Comparison of ENCODE assay signal across 8 cellular contexts in the genomic region with DNA sequence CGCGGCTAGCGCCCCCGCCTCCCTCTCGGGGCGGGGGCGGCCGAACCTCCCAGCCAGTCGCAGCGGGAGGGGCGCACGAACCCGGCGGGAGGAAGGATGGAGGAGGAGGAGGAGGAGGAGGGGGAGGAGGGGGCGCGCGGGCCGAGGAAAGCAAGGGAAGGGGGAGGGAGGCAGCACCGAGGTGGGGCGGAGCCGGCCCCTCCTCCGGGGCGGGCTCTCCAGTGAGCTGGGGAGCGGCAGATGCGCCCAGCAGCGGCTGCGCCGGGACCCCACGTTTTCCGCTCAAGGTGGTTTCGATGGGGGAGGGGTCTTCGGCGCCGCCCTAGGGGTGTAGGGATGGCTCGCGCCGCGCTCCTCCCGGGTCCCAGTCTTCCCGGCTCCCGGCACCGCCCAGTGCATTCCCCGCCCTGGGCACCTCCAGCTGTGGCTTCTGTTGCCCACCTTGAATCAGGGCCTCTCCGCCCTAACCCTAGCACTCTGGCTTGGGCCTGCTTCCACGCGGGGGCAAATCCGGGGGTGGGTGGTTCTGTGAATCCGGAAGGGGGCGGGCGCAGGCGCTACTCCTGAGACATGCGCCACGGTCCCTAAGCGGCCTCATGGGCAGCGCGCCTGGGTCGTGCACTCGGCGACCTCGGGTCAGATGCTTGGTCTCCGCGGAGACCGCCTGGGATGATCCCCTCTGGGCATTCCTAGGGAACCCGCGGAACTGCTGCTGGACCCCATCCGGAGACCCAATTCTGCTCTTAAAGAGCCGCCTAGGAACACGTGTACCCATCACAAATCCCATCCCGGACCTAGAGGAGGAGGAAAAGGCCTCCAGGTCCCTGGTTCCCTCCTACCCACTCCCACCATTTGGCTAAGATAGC. TPM values are rescaled to one million over a fixed set of nuclear protein-coding genes. Genes with fewer than 3 reads are reported as not detected.
A peak's percentile ranks its signal among the peaks of the same experiment; 100 is the strongest.
DNase-seq lines count a peak whose midpoint lies in the region; ATAC-seq and TF ChIP-seq lines count a peak whose summit lies in the region.

A gene with protein sequence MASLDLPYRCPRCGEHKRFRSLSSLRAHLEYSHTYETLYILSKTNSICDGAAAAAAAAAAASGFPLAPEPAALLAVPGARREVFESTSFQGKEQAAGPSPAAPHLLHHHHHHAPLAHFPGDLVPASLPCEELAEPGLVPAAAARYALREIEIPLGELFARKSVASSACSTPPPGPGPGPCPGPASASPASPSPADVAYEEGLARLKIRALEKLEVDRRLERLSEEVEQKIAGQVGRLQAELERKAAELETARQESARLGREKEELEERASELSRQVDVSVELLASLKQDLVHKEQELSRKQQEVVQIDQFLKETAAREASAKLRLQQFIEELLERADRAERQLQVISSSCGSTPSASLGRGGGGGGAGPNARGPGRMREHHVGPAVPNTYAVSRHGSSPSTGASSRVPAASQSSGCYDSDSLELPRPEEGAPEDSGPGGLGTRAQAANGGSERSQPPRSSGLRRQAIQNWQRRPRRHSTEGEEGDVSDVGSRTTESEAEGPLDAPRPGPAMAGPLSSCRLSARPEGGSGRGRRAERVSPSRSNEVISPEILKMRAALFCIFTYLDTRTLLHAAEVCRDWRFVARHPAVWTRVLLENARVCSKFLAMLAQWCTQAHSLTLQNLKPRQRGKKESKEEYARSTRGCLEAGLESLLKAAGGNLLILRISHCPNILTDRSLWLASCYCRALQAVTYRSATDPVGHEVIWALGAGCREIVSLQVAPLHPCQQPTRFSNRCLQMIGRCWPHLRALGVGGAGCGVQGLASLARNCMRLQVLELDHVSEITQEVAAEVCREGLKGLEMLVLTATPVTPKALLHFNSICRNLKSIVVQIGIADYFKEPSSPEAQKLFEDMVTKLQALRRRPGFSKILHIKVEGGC (minus strand): TSS at position 183 of the 866 bp plus-strand sequence. CDS start 14,848 bp downstream, outside the sequence.

- no peak within 1 kb of the TSS for H3K27ac Mint-ChIP-seq in osteocyte (ENCODE audit: unreplicated experiment)
- peak within 1 kb of the TSS; percentile 32 for H3K27ac Mint-ChIP-seq in type B pancreatic cell

- peak within 1 kb of the TSS; percentile 68 for H3K4me3 Mint-ChIP-seq in osteocyte (ENCODE audit: unreplicated experiment)
- peak within 1 kb of the TSS; percentile 88 for H3K4me3 Mint-ChIP-seq in type B pancreatic cell

- H2AFZ ChIP-seq in OCI-LY7 (ENCODE audit: low read length) = peak within 1 kb of the TSS; percentile 65

- peak within 1 kb of the TSS; percentile 72 for H3K27ac ChIP-seq in C4-2B
- peak within 1 kb of the TSS; percentile 96 for H3K27ac ChIP-seq in OCI-LY7 (ENCODE audit: low read depth, low read length, poor library complexity, severe bottlenecking)

- H3K9me3 Mint-ChIP-seq in osteocyte (ENCODE audit: unreplicated experiment) (no peaks in the 10 kb centered on the region), type B pancreatic cell (no peaks in the 10 kb centered on the region)

- intact Hi-C loops in OCI-LY7 (cut with micrococcal nuclease; ENCODE audit: unreplicated experiment) = loop anchor here (1.0 to 5.0 kb wide), 5 partner anchors 50 to 1673 kb away; a partner anchor contains a TSS

- H3K4me3 ChIP-seq in OCI-LY7 (ENCODE audit: low read depth, low read length, poor library complexity, severe bottlenecking) (peak within 1 kb of the TSS; percentile 97), fibroblast of pulmonary artery (replicated peaks; ENCODE audit: low read depth, low read length) (peak within 1 kb of the TSS; percentile 65)

- H4K20me1 ChIP-seq in OCI-LY7 (ENCODE audit: insufficient read depth, low read length) = peaks cover 18% of the 10 kb centered on the region; the same call in 1 of the 2 replicates

- H3K4me1 ChIP-seq in OCI-LY7 (ENCODE audit: insufficient read depth, low read length, poor library complexity, severe bottlenecking) = peaks cover 31% of the 10 kb centered on the region

- H3K4me2 ChIP-seq in OCI-LY7 (ENCODE audit: low read length) = peak within 1 kb of the TSS; percentile 94

- peaks cover 26% of the 10 kb centered on the region for H3K36me3 ChIP-seq in OCI-LY7 (ENCODE audit: insufficient read depth, low read length)

- H3K36me3 Mint-ChIP-seq in osteocyte (ENCODE audit: unreplicated experiment) = no peaks in the 10 kb centered on the region
- no peaks in the 10 kb centered on the region for H3K36me3 Mint-ChIP-seq in type B pancreatic cell

- TF ChIP-seq CTCF in C4-2B (conservative IDR thresholded peaks at IDR 0.05) (no peak), OCI-LY7 (conservative IDR thresholded peaks at IDR 0.05; ENCODE audit: low read length) (no peak), fibroblast of pulmonary artery (IDR thresholded peaks at IDR 0.05; ENCODE audit: low read length, missing control alignments) (no peak), osteocyte (IDR thresholded peaks at IDR 0.05) (no peak), type B pancreatic cell (conservative IDR thresholded peaks at IDR 0.05) (no peak)

- no peaks in the 10 kb centered on the region for H3K9me3 ChIP-seq in OCI-LY7 (ENCODE audit: low read length)

- CTCF ChIA-PET in OCI-LY7 (lab: Charles Lee; ENCODE audit: unreplicated experiment) = no interaction called here

- no peaks in the 10 kb centered on the region for H3K9me2 ChIP-seq in OCI-LY7 (ENCODE audit: insufficient read depth, low read length)

- peak; percentile 72 for ATAC-seq in GM19043 (IDR thresholded peaks at IDR 0.05; ENCODE audit: low read depth, unreplicated experiment)
- peak; percentile 68 for ATAC-seq in HG03196 (IDR thresholded peaks at IDR 0.05; ENCODE audit: unreplicated experiment)

- DNase-seq in OCI-LY7 (ENCODE audit: low spot score) (peak; percentile 92), fibroblast of pulmonary artery (ENCODE audit: low read depth) (no peak), osteocyte (ENCODE audit: extremely low spot score, unreplicated experiment) (no peak), type B pancreatic cell (ENCODE audit: extremely low spot score, unreplicated experiment) (peak; percentile 69)
- DNase-seq in activated T-cell treated with anti-CD3 and anti-CD28 coated beads, Interleukin-2, amount 50 U/mL, for 1 hour = peak; percentile 70

- H3K79me2 ChIP-seq in OCI-LY7 (ENCODE audit: insufficient read depth, low read depth, low read length) = peaks cover 46% of the 10 kb centered on the region

- TSS peak; percentile 92 for BruUV-seq in OCI-LY7 (replicated peaks; lab: Mats Ljungman, UMichigan)

- H3K4me1 Mint-ChIP-seq in osteocyte (ENCODE audit: unreplicated experiment) (peaks cover 3% of the 10 kb centered on the region), type B pancreatic cell (ENCODE audit: unreplicated experiment) (no peaks in the 10 kb centered on the region)

- H3K27me3 Mint-ChIP-seq in osteocyte (ENCODE audit: unreplicated experiment) (peaks cover 50% of the 10 kb centered on the region), type B pancreatic cell (peaks cover 58% of the 10 kb centered on the region)

- POLR2A ChIA-PET in OCI-LY7 (lab: Charles Lee) = interaction anchor here (0.6 to 1.8 kb wide), 7 partner anchors 39 to 293 kb away, joined by 3 to 10 read pairs (median 4); a partner anchor contains a TSS

RNA-seq across cellular contexts. Expression of the gene that starts here (rescaled TPM):
- 17.0 and 20.4 TPM in 2 replicates for total RNA-seq in OCI-LY7 (2014; rRNA removed; shearing (Covaris generic))
- 52.2 and 57.9 TPM in 2 replicates for total RNA-seq in OCI-LY7 (2022)
- 1.6 and 2.0 TPM in 2 replicates for total RNA-seq in osteocyte
- 5.2 and 5.5 TPM in 2 replicates for total RNA-seq in type B pancreatic cell (ENCODE audit: low replicate concordance)

Comparison
In these comparisons a context has a peak if more than half of its experiments do, and no peak if none do; other contexts are left out.
1. DNase-seq: peak in OCI-LY7 (single experiment), activated T-cell treated with anti-CD3 and anti-CD28 coated beads, Interleukin-2, amount 50 U/mL, for 1 hour (single experiment) and type B pancreatic cell (single experiment); none in fibroblast of pulmonary artery (single experiment) and osteocyte (single experiment).